In the genomic region with DNA sequence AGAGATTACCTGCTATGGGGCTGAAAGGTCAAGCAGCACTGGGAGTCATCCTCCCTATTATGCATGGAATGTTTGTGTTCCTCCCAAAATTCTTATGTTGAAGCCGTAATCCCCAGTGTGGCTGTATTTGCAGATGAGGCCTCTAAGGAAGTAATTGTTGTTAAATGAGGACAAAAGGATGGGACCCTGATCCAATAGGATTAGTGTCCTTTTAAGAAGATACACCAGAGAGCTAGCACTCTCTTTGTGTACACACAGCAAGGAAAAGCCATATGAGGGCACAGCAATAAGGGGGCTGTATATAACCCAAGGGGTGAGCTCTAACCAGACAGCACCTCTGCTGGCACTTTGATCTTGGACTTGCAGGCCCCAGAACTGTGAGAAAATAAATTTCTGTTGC, we compare ENCODE assay signal across 3 cellular contexts.
TF ChIP-seq lines count a peak whose summit lies in the region.

No MANE protein-coding gene starts in this region.

TF ChIP-seq in GM23338, 12 proteins besides CTCF, POLR2A, EP300 and RAD21 (continues in another document):
- no peak for TF ChIP-seq NANOG (IDR thresholded peaks at IDR 0.05; ENCODE audit: borderline replicate concordance)
- TF ChIP-seq, protein P1, sequence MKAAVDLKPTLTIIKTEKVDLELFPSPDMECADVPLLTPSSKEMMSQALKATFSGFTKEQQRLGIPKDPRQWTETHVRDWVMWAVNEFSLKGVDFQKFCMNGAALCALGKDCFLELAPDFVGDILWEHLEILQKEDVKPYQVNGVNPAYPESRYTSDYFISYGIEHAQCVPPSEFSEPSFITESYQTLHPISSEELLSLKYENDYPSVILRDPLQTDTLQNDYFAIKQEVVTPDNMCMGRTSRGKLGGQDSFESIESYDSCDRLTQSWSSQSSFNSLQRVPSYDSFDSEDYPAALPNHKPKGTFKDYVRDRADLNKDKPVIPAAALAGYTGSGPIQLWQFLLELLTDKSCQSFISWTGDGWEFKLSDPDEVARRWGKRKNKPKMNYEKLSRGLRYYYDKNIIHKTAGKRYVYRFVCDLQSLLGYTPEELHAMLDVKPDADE (IDR thresholded peaks at IDR 0.05) = no peak
- TF ChIP-seq, protein P2, sequence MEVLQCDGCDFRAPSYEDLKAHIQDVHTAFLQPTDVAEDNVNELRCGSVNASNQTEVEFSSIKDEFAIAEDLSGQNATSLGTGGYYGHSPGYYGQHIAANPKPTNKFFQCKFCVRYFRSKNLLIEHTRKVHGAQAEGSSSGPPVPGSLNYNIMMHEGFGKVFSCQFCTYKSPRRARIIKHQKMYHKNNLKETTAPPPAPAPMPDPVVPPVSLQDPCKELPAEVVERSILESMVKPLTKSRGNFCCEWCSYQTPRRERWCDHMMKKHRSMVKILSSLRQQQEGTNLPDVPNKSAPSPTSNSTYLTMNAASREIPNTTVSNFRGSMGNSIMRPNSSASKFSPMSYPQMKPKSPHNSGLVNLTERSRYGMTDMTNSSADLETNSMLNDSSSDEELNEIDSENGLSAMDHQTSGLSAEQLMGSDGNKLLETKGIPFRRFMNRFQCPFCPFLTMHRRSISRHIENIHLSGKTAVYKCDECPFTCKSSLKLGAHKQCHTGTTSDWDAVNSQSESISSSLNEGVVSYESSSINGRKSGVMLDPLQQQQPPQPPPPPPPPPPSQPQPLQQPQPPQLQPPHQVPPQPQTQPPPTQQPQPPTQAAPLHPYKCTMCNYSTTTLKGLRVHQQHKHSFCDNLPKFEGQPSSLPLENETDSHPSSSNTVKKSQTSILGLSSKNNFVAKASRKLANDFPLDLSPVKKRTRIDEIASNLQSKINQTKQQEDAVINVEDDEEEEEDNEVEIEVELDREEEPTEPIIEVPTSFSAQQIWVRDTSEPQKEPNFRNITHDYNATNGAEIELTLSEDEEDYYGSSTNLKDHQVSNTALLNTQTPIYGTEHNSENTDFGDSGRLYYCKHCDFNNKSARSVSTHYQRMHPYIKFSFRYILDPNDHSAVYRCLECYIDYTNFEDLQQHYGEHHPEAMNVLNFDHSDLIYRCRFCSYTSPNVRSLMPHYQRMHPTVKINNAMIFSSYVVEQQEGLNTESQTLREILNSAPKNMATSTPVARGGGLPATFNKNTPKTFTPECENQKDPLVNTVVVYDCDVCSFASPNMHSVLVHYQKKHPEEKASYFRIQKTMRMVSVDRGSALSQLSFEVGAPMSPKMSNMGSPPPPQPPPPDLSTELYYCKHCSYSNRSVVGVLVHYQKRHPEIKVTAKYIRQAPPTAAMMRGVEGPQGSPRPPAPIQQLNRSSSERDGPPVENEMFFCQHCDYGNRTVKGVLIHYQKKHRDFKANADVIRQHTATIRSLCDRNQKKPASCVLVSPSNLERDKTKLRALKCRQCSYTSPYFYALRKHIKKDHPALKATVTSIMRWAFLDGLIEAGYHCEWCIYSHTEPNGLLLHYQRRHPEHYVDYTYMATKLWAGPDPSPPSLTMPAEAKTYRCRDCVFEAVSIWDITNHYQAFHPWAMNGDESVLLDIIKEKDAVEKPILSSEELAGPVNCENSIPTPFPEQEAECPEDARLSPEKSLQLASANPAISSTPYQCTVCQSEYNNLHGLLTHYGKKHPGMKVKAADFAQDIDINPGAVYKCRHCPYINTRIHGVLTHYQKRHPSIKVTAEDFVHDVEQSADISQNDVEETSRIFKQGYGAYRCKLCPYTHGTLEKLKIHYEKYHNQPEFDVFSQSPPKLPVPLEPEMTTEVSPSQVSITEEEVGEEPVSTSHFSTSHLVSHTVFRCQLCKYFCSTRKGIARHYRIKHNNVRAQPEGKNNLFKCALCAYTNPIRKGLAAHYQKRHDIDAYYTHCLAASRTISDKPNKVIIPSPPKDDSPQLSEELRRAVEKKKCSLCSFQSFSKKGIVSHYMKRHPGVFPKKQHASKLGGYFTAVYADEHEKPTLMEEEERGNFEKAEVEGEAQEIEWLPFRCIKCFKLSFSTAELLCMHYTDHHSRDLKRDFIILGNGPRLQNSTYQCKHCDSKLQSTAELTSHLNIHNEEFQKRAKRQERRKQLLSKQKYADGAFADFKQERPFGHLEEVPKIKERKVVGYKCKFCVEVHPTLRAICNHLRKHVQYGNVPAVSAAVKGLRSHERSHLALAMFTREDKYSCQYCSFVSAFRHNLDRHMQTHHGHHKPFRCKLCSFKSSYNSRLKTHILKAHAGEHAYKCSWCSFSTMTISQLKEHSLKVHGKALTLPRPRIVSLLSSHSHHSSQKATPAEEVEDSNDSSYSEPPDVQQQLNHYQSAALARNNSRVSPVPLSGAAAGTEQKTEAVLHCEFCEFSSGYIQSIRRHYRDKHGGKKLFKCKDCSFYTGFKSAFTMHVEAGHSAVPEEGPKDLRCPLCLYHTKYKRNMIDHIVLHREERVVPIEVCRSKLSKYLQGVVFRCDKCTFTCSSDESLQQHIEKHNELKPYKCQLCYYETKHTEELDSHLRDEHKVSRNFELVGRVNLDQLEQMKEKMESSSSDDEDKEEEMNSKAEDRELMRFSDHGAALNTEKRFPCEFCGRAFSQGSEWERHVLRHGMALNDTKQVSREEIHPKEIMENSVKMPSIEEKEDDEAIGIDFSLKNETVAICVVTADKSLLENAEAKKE (CRISPR knock-in tag; IDR thresholded peaks at IDR 0.05) = no peak

TF ChIP-seq in K562, 482 proteins besides CTCF, POLR2A, EP300 and RAD21 (continues in another document):
- TF ChIP-seq U2AF1 (optimal IDR thresholded peaks at IDR 0.05; ENCODE audit: low read depth, low read length) (no peak), CBFB (CRISPR knock-in tag; IDR thresholded peaks at IDR 0.05) (no peak), E2F6 (IDR thresholded peaks at IDR 0.05; ENCODE audit: borderline replicate concordance in 1 of 2, extremely low read depth in 1 of 2, insufficient read depth in 1 of 2, insufficient read length in 1 of 2, low read depth in 1 of 2, low read length in 1 of 2, poor library complexity in 1 of 2, severe bottlenecking in 1 of 2) (no peak), XRCC3 (IDR thresholded peaks at IDR 0.05) (no peak), ATF4 (CRISPR knock-in tag; IDR thresholded peaks at IDR 0.05) (no peak), JUN (IDR thresholded peaks at IDR 0.05; ENCODE audit: borderline replicate concordance, low read depth, low read length) (no peak), JUN (CRISPR knock-in tag; IDR thresholded peaks at IDR 0.05; ENCODE audit: borderline replicate concordance) (no peak)
- TF ChIP-seq, protein P3, sequence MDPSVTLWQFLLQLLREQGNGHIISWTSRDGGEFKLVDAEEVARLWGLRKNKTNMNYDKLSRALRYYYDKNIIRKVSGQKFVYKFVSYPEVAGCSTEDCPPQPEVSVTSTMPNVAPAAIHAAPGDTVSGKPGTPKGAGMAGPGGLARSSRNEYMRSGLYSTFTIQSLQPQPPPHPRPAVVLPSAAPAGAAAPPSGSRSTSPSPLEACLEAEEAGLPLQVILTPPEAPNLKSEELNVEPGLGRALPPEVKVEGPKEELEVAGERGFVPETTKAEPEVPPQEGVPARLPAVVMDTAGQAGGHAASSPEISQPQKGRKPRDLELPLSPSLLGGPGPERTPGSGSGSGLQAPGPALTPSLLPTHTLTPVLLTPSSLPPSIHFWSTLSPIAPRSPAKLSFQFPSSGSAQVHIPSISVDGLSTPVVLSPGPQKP (CRISPR knock-in tag; IDR thresholded peaks at IDR 0.05) = no peak

TF ChIP-seq in neural cell, 6 proteins besides CTCF, POLR2A, EP300 and RAD21:
- no peak for TF ChIP-seq MXI1 (conservative IDR thresholded peaks at IDR 0.05; ENCODE audit: poor library complexity, severe bottlenecking)
- no peak for TF ChIP-seq EZH2 (IDR thresholded peaks at IDR 0.05; ENCODE audit: borderline replicate concordance, insufficient read depth, low read length, poor library complexity, severe bottlenecking)
- TF ChIP-seq SMC3 (conservative IDR thresholded peaks at IDR 0.05; ENCODE audit: poor library complexity) = no peak
- no peak for TF ChIP-seq TAF1 (IDR thresholded peaks at IDR 0.05; ENCODE audit: low read depth)
- TF ChIP-seq, protein P4, sequence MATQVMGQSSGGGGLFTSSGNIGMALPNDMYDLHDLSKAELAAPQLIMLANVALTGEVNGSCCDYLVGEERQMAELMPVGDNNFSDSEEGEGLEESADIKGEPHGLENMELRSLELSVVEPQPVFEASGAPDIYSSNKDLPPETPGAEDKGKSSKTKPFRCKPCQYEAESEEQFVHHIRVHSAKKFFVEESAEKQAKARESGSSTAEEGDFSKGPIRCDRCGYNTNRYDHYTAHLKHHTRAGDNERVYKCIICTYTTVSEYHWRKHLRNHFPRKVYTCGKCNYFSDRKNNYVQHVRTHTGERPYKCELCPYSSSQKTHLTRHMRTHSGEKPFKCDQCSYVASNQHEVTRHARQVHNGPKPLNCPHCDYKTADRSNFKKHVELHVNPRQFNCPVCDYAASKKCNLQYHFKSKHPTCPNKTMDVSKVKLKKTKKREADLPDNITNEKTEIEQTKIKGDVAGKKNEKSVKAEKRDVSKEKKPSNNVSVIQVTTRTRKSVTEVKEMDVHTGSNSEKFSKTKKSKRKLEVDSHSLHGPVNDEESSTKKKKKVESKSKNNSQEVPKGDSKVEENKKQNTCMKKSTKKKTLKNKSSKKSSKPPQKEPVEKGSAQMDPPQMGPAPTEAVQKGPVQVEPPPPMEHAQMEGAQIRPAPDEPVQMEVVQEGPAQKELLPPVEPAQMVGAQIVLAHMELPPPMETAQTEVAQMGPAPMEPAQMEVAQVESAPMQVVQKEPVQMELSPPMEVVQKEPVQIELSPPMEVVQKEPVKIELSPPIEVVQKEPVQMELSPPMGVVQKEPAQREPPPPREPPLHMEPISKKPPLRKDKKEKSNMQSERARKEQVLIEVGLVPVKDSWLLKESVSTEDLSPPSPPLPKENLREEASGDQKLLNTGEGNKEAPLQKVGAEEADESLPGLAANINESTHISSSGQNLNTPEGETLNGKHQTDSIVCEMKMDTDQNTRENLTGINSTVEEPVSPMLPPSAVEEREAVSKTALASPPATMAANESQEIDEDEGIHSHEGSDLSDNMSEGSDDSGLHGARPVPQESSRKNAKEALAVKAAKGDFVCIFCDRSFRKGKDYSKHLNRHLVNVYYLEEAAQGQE (IDR thresholded peaks at IDR 0.05; ENCODE audit: borderline replicate concordance) = no peak
- no peak for TF ChIP-seq POLR2AphosphoS5 (IDR thresholded peaks at IDR 0.05)
